ENCODE assay signal across 18 cellular contexts in genomic region chr3:182052360-182052759, GRCh38.
"Had no signal": no experiment of that assay in that cellular context is flagged by ENCODE, and none has a peak within 500 bp of the region (broad histone marks: within the 10 kb centered on the region; RNA-seq: fewer than 3 reads in every experiment).

No MANE protein-coding gene starts in this region.

- H3K27ac ChIP-seq: lower lobe of right lung, tibial artery, uterus had no signal

- H3K4me1 ChIP-seq: lower lobe of right lung, tibial artery, uterus had no signal

- H3K36me3 ChIP-seq: lower lobe of right lung, tibial artery, uterus had no signal

- FAIRE-seq: endometrium had no signal

- DNase-seq: activated CD4-positive, alpha-beta T cell treated with anti-CD3 and anti-CD28 coated beads, Interleukin-2, amount 10 ng/mL, durations not matched to agents 7 days and 5 days; activated CD8-positive, alpha-beta T cell treated with anti-CD3 and anti-CD28 coated beads, Interleukin-2, amount 10 ng/mL, durations not matched to agents 7 days and 5 days; activated naive CD4-positive, alpha-beta T cell treated with anti-CD3 and anti-CD28 coated beads, Interleukin-2, amount 50 U/mL, for 16 hours; activated T-cell treated with anti-CD3 and anti-CD28 coated beads, Interleukin-2, amount 50 U/mL, for 24 hours; aorta; cerebellar nuclear complex; cortex of kidney; hippocampal formation; islet precursor cell; lower lobe of right lung; nucleus accumbens; posterior cingulate gyrus; stimulated activated naive CD8-positive, alpha-beta T cell treated with anti-CD3 and anti-CD28 coated beads, Interleukin-15, Interleukin-2, amounts not matched to agents 100 U/mL and 50 U/mL, for 24 hours; substantia nigra; tibial artery; uterus had no signal

- ATAC-seq: activated CD4-positive, CD25-positive, alpha-beta regulatory T cell treated with anti-CD3 and anti-CD28 coated beads, Interleukin-2, amount 50 U/mL, for 24 hours; activated CD8-positive, alpha-beta T cell treated with anti-CD3 and anti-CD28 coated beads, Interleukin-2, amount 10 ng/mL, durations not matched to agents 7 days and 5 days; lower lobe of right lung; stimulated activated naive CD8-positive, alpha-beta T cell treated with anti-CD3 and anti-CD28 coated beads, Interleukin-15, Interleukin-2, amounts not matched to agents 100 U/mL and 50 U/mL, for 24 hours had no signal

- H3K9me3 ChIP-seq: lower lobe of right lung, tibial artery, uterus had no signal

- H3K4me3 ChIP-seq: lower lobe of right lung, tibial artery, uterus had no signal

- H3K27me3 ChIP-seq: tibial artery, uterus had no signal
